1 cellular context compared by ENCODE assay signal in genomic region chr4:163195247-163195765, GRCh38.
TF ChIP-seq lines count a peak whose summit lies in the region.

No MANE protein-coding gene starts in this region.

TF ChIP-seq in K562, 482 proteins besides CTCF, POLR2A, EP300 and RAD21 (continued from another document and continues in another):
- TF ChIP-seq PCBP1 (IDR thresholded peaks at IDR 0.05; ENCODE audit: low read depth, low read length, poor library complexity, severe bottlenecking) = no peak
- no peak for TF ChIP-seq ZNF121 (CRISPR knock-in tag; conservative IDR thresholded peaks at IDR 0.05)
- no peak for TF ChIP-seq PBX2 (CRISPR knock-in tag; IDR thresholded peaks at IDR 0.05; ENCODE audit: low read depth)
- peak; percentile 93 for TF ChIP-seq PBX2 (tag; conservative IDR thresholded peaks at IDR 0.05; ENCODE audit: low read depth)
- no peak for TF ChIP-seq BRD4 (IDR thresholded peaks at IDR 0.05)
- TF ChIP-seq E2F4 (CRISPR knock-in tag; IDR thresholded peaks at IDR 0.05; ENCODE audit: low read depth) = no peak
- TF ChIP-seq ZNF512 (tag; IDR thresholded peaks at IDR 0.05) = no peak
- no peak for TF ChIP-seq ATF2 (CRISPR knock-in tag; IDR thresholded peaks at IDR 0.05)
- no peak for TF ChIP-seq ZNF12 (CRISPR knock-in tag; IDR thresholded peaks at IDR 0.05)
- TF ChIP-seq ARID1B (IDR thresholded peaks at IDR 0.05) = peak; percentile 99
- TF ChIP-seq ETV1 (tag; conservative IDR thresholded peaks at IDR 0.05; ENCODE audit: low read depth) = no peak
- no peak for TF ChIP-seq PCBP2 (IDR thresholded peaks at IDR 0.05; ENCODE audit: low read depth, low read length, poor library complexity, severe bottlenecking)
- TF ChIP-seq MTA2 (IDR thresholded peaks at IDR 0.05; ENCODE audit: low read depth) = peak; percentile 96
- peak; percentile 99 for TF ChIP-seq PML (IDR thresholded peaks at IDR 0.05; ENCODE audit: low read length)
- no peak for TF ChIP-seq TSC22D4 (tag; IDR thresholded peaks at IDR 0.05)
- TF ChIP-seq OTX1 (CRISPR knock-in tag; IDR thresholded peaks at IDR 0.05) = 0 out of 2 replicates have a peak, but pooled peaks have one; percentile 25
- TF ChIP-seq BCLAF1 (IDR thresholded peaks at IDR 0.05; ENCODE audit: borderline replicate concordance in 1 of 2, control insufficient read depth in 1 of 2, low read depth in 2 of 2, low read length in 1 of 2) = 0 out of 4 replicates have a peak, but pooled peaks of 1 of the 2 experiments have one; percentile 55
- no peak for TF ChIP-seq BRD9 (IDR thresholded peaks at IDR 0.05; ENCODE audit: low read depth, partially characterized antibody)
- peak; percentile 99 for TF ChIP-seq NFIC (IDR thresholded peaks at IDR 0.05)
- TF ChIP-seq MYNN (IDR thresholded peaks at IDR 0.05) = peak; percentile 83
- no peak for TF ChIP-seq MYNN (CRISPR knock-in tag; IDR thresholded peaks at IDR 0.05)
- no peak for TF ChIP-seq ZKSCAN1 (IDR thresholded peaks at IDR 0.05; ENCODE audit: low read depth, low read length)
- TF ChIP-seq MIER1 (IDR thresholded peaks at IDR 0.05; ENCODE audit: low read depth) = peak; percentile 50; the same call in 1 of the 2 replicates
- peak; percentile 99 for TF ChIP-seq POLR2AphosphoS5 (IDR thresholded peaks at IDR 0.05; ENCODE audit: control insufficient read depth, insufficient read depth, low read depth, low read length)
- TF ChIP-seq RAD51 (IDR thresholded peaks at IDR 0.05; ENCODE audit: borderline replicate concordance, low read depth) = peak; percentile 20; the same call in 1 of the 2 replicates
- TF ChIP-seq, protein P1, sequence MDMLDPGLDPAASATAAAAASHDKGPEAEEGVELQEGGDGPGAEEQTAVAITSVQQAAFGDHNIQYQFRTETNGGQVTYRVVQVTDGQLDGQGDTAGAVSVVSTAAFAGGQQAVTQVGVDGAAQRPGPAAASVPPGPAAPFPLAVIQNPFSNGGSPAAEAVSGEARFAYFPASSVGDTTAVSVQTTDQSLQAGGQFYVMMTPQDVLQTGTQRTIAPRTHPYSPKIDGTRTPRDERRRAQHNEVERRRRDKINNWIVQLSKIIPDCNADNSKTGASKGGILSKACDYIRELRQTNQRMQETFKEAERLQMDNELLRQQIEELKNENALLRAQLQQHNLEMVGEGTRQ (CRISPR knock-in tag; IDR thresholded peaks at IDR 0.05) = no peak
- no peak for TF ChIP-seq RBM34 (IDR thresholded peaks at IDR 0.05; ENCODE audit: borderline replicate concordance, insufficient read depth, low read length)
- no peak for TF ChIP-seq ZNF778 (CRISPR knock-in tag; IDR thresholded peaks at IDR 0.05)
- peak; percentile 94 for TF ChIP-seq HLTF (IDR thresholded peaks at IDR 0.05)
- no peak for TF ChIP-seq TFAM (CRISPR knock-in tag; conservative IDR thresholded peaks at IDR 0.05)
- TF ChIP-seq SRSF1 (IDR thresholded peaks at IDR 0.05; ENCODE audit: low read depth, low read length) = no peak
- TF ChIP-seq SPI1 (IDR thresholded peaks at IDR 0.05; ENCODE audit: borderline replicate concordance, low read depth, low read length) = no peak
- TF ChIP-seq ZNF668 (CRISPR knock-in tag; IDR thresholded peaks at IDR 0.05) = no peak
- peak; percentile 77; the same call in 1 of the 2 replicates for TF ChIP-seq BCL6 (CRISPR knock-in tag; IDR thresholded peaks at IDR 0.05)
- TF ChIP-seq CXXC5 (CRISPR knock-in tag; IDR thresholded peaks at IDR 0.05) = peak; percentile 93
- TF ChIP-seq POLR2G (IDR thresholded peaks at IDR 0.05; ENCODE audit: low read depth, low read length) = no peak
- TF ChIP-seq ZFX (CRISPR knock-in tag; IDR thresholded peaks at IDR 0.05) = no peak
- no peak for TF ChIP-seq PRMT5 (CRISPR knock-in tag; IDR thresholded peaks at IDR 0.05)
- TF ChIP-seq ZNF79 (CRISPR knock-in tag; IDR thresholded peaks at IDR 0.05; ENCODE audit: low read depth) = no peak
- no peak for TF ChIP-seq FOXA1 (IDR thresholded peaks at IDR 0.05; ENCODE audit: borderline replicate concordance)
- no peak for TF ChIP-seq ZNF282 (CRISPR knock-in tag; IDR thresholded peaks at IDR 0.05)
- no peak for TF ChIP-seq XRCC4 (IDR thresholded peaks at IDR 0.05; ENCODE audit: extremely low read depth, insufficient read depth, insufficient read length)
- TF ChIP-seq ZNF354B (CRISPR knock-in tag; IDR thresholded peaks at IDR 0.05) = 0 out of 2 replicates have a peak, but pooled peaks have one; percentile 19
- peak; percentile 75 for TF ChIP-seq PYGO2 (tag; IDR thresholded peaks at IDR 0.05)
- no peak for TF ChIP-seq FOXK1 (CRISPR knock-in tag; IDR thresholded peaks at IDR 0.05; ENCODE audit: borderline replicate concordance)
- no peak for TF ChIP-seq IFI16 (CRISPR knock-in tag; IDR thresholded peaks at IDR 0.05)
- TF ChIP-seq SMAD2 (IDR thresholded peaks at IDR 0.05; ENCODE audit: low read depth, low read length) = no peak
- no peak for TF ChIP-seq PHF8 (IDR thresholded peaks at IDR 0.05; ENCODE audit: borderline replicate concordance, low read length)
- peak; percentile 15 to 18 for TF ChIP-seq E2F6 (IDR thresholded peaks at IDR 0.05; ENCODE audit: borderline replicate concordance in 1 of 2, extremely low read depth in 1 of 2, insufficient read depth in 1 of 2, insufficient read length in 1 of 2, low read depth in 1 of 2, low read length in 1 of 2, poor library complexity in 1 of 2, severe bottlenecking in 1 of 2)
- peak; percentile 76 for TF ChIP-seq SP1 (CRISPR knock-in tag; IDR thresholded peaks at IDR 0.05)
- no peak for TF ChIP-seq DLX4 (CRISPR knock-in tag; IDR thresholded peaks at IDR 0.05)
- no peak for TF ChIP-seq BRF2 (IDR thresholded peaks at IDR 0.05; ENCODE audit: borderline replicate concordance, insufficient read depth, insufficient read length)
- TF ChIP-seq SP2 (IDR thresholded peaks at IDR 0.05; ENCODE audit: extremely low read depth, low read depth, low read length, poor library complexity, severe bottlenecking) = no peak
- no peak for TF ChIP-seq CHCHD3 (CRISPR knock-in tag; IDR thresholded peaks at IDR 0.05)
- TF ChIP-seq HMBOX1 (IDR thresholded peaks at IDR 0.05) = peak; percentile 75; the same call in 1 of the 2 replicates
- no peak; the same call in 1 of the 2 replicates for TF ChIP-seq ETS1 (conservative IDR thresholded peaks at IDR 0.05; ENCODE audit: control insufficient read depth, low read depth, low read length)
- TF ChIP-seq TEAD1 (CRISPR knock-in tag; IDR thresholded peaks at IDR 0.05) = peak; percentile 7 to 84; a peak in 2 of 4 replicates
